ENCODE assay signal across 29 cellular contexts in the genomic region with DNA sequence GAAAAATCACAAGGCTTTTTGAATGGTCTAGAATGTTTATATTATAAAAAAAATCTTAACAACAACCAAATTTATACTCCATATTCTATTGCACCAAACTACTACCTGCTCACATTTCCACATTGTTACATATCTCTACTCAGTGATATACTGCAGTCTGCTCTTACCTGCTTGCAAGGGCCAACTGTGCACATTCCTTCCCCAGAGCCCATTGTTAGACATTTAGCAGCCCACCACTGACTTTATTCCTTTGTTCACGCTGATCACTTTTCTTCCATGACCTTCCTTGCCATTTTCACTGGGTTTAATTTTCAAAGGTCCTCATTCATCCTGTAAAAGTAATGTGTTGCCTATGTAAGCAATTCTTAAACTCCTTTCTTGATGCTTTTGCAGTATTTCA.
"Had no signal": no experiment of that assay in that cellular context is flagged by ENCODE, and none has a peak within 500 bp of the region (broad histone marks: within the 10 kb centered on the region; RNA-seq: fewer than 3 reads in every experiment).

No MANE protein-coding gene starts in this region.

- H3K36me3 ChIP-seq: ascending aorta, brain microvascular endothelial cell had no signal

- H3K27me3 ChIP-seq: ascending aorta, brain microvascular endothelial cell had no signal

- FAIRE-seq: bronchial epithelial cell, frontal cortex had no signal

- H3K4me1 Mint-ChIP-seq: activated CD4-positive, alpha-beta memory T cell treated with anti-CD3 and anti-CD28 coated beads, Interleukin-2, amount 10 ng/mL, durations not matched to agents 7 days and 5 days; activated CD4-positive, alpha-beta T cell treated with anti-CD3 and anti-CD28 coated beads, Interleukin-2, amount 10 ng/mL, durations not matched to agents 7 days and 5 days; activated naive CD4-positive, alpha-beta T cell treated with anti-CD3 and anti-CD28 coated beads, Interleukin-2, amount 10 ng/mL, durations not matched to agents 7 days and 5 days; activated naive CD8-positive, alpha-beta T cell treated with anti-CD3 and anti-CD28 coated beads, Interleukin-2, amount 10 ng/mL, durations not matched to agents 7 days and 5 days; central memory CD8-positive, alpha-beta T cell; T-helper 17 cell had no signal

- H3K9me3 Mint-ChIP-seq: activated CD4-positive, alpha-beta memory T cell treated with anti-CD3 and anti-CD28 coated beads, Interleukin-2, amount 10 ng/mL, durations not matched to agents 7 days and 5 days; activated CD4-positive, alpha-beta T cell treated with anti-CD3 and anti-CD28 coated beads, Interleukin-2, amount 10 ng/mL, durations not matched to agents 7 days and 5 days; activated naive CD4-positive, alpha-beta T cell treated with anti-CD3 and anti-CD28 coated beads, Interleukin-2, amount 10 ng/mL, durations not matched to agents 7 days and 5 days; activated naive CD8-positive, alpha-beta T cell treated with anti-CD3 and anti-CD28 coated beads, Interleukin-2, amount 10 ng/mL, durations not matched to agents 7 days and 5 days; activated T-cell treated with anti-CD3 and anti-CD28 coated beads, Interleukin-2, amount 50 U/mL, for 24 hours; dendritic cell treated with granulocyte-macrophage colony-stimulating factor and Interleukin-4, amounts not matched to agents 40 ng/mL and 50 ng/mL, for 4 days; endodermal cell; T-helper 2 cell treated with Interferon-gamma antibody and Interleukin-4, amounts not matched to agents 5 μg/mL and 100 μg/mL, for 36 hours had no signal

- ATAC-seq: activated naive CD4-positive, alpha-beta T cell treated with anti-CD3 and anti-CD28 coated beads, Interleukin-2, amount 50 U/mL, for 72 hours; activated T-cell treated with anti-CD3 and anti-CD28 coated beads, Interleukin-2, amount 50 U/mL, for 72 hours; esophagus mucosa; T-helper 17 cell had no signal

- H3K27ac Mint-ChIP-seq: activated CD4-positive, alpha-beta memory T cell treated with anti-CD3 and anti-CD28 coated beads, Interleukin-2, amount 10 ng/mL, durations not matched to agents 7 days and 5 days; activated CD4-positive, alpha-beta T cell treated with anti-CD3 and anti-CD28 coated beads, Interleukin-2, amount 10 ng/mL, durations not matched to agents 7 days and 5 days; activated naive CD4-positive, alpha-beta T cell treated with anti-CD3 and anti-CD28 coated beads, Interleukin-2, amount 10 ng/mL, durations not matched to agents 7 days and 5 days; activated naive CD4-positive, alpha-beta T cell treated with anti-CD3 and anti-CD28 coated beads, Interleukin-2, amount 50 U/mL, for 72 hours; activated naive CD8-positive, alpha-beta T cell treated with anti-CD3 and anti-CD28 coated beads, Interleukin-2, amount 10 ng/mL, durations not matched to agents 7 days and 5 days; activated T-cell treated with anti-CD3 and anti-CD28 coated beads, Interleukin-2, amount 50 U/mL, for 24 hours; activated T-cell treated with anti-CD3 and anti-CD28 coated beads, Interleukin-2, amount 50 U/mL, for 72 hours; dendritic cell treated with granulocyte-macrophage colony-stimulating factor and Interleukin-4, amounts not matched to agents 40 ng/mL and 50 ng/mL, for 4 days; T-helper 17 cell; T-helper 2 cell treated with Interferon-gamma antibody and Interleukin-4, amounts not matched to agents 5 μg/mL and 100 μg/mL, for 36 hours had no signal

- H3K4me3 Mint-ChIP-seq: activated CD4-positive, alpha-beta memory T cell treated with anti-CD3 and anti-CD28 coated beads, Interleukin-2, amount 10 ng/mL, durations not matched to agents 7 days and 5 days; activated CD4-positive, alpha-beta T cell treated with anti-CD3 and anti-CD28 coated beads, Interleukin-2, amount 10 ng/mL, durations not matched to agents 7 days and 5 days; activated naive CD4-positive, alpha-beta T cell treated with anti-CD3 and anti-CD28 coated beads, Interleukin-2, amount 10 ng/mL, durations not matched to agents 7 days and 5 days; activated naive CD8-positive, alpha-beta T cell treated with anti-CD3 and anti-CD28 coated beads, Interleukin-2, amount 10 ng/mL, durations not matched to agents 7 days and 5 days; activated T-cell treated with anti-CD3 and anti-CD28 coated beads, Interleukin-2, amount 50 U/mL, for 24 hours; activated T-cell treated with anti-CD3 and anti-CD28 coated beads, Interleukin-2, amount 50 U/mL, for 72 hours; central memory CD8-positive, alpha-beta T cell; dendritic cell treated with granulocyte-macrophage colony-stimulating factor and Interleukin-4, amounts not matched to agents 40 ng/mL and 50 ng/mL, for 4 days; endodermal cell; T-helper 17 cell; T-helper 2 cell treated with Interferon-gamma antibody and Interleukin-4, amounts not matched to agents 5 μg/mL and 100 μg/mL, for 36 hours had no signal

- H3K4me1 ChIP-seq: ascending aorta had no signal

- H3K27ac ChIP-seq: ascending aorta, brain microvascular endothelial cell, coronary artery, dorsolateral prefrontal cortex had no signal

- H3K36me3 Mint-ChIP-seq: activated naive CD4-positive, alpha-beta T cell treated with anti-CD3 and anti-CD28 coated beads, Interleukin-2, amount 10 ng/mL, durations not matched to agents 7 days and 5 days; activated naive CD4-positive, alpha-beta T cell treated with anti-CD3 and anti-CD28 coated beads, Interleukin-2, amount 50 U/mL, for 72 hours; activated naive CD8-positive, alpha-beta T cell treated with anti-CD3 and anti-CD28 coated beads, Interleukin-2, amount 10 ng/mL, durations not matched to agents 7 days and 5 days had no signal

- H3K4me3 ChIP-seq: ascending aorta, coronary artery, dorsolateral prefrontal cortex had no signal

- H3K9me3 ChIP-seq: ascending aorta had no signal

- H3K27me3 Mint-ChIP-seq: activated CD4-positive, alpha-beta memory T cell treated with anti-CD3 and anti-CD28 coated beads, Interleukin-2, amount 10 ng/mL, durations not matched to agents 7 days and 5 days; activated CD4-positive, alpha-beta T cell treated with anti-CD3 and anti-CD28 coated beads, Interleukin-2, amount 10 ng/mL, durations not matched to agents 7 days and 5 days; activated naive CD4-positive, alpha-beta T cell treated with anti-CD3 and anti-CD28 coated beads, Interleukin-2, amount 10 ng/mL, durations not matched to agents 7 days and 5 days; activated naive CD8-positive, alpha-beta T cell treated with anti-CD3 and anti-CD28 coated beads, Interleukin-2, amount 10 ng/mL, durations not matched to agents 7 days and 5 days; activated T-cell treated with anti-CD3 and anti-CD28 coated beads, Interleukin-2, amount 50 U/mL, for 24 hours; central memory CD8-positive, alpha-beta T cell; dendritic cell treated with granulocyte-macrophage colony-stimulating factor and Interleukin-4, amounts not matched to agents 40 ng/mL and 50 ng/mL, for 4 days; T-helper 17 cell had no signal

- DNase-seq: activated CD4-positive, alpha-beta memory T cell treated with anti-CD3 and anti-CD28 coated beads, Interleukin-2, amount 10 ng/mL, durations not matched to agents 7 days and 5 days; activated CD4-positive, alpha-beta T cell treated with anti-CD3 and anti-CD28 coated beads for 1 hour; activated CD4-positive, alpha-beta T cell treated with anti-CD3 and anti-CD28 coated beads for 4 hours; activated CD4-positive, alpha-beta T cell treated with anti-CD3 and anti-CD28 coated beads, Interleukin-2, amount 10 ng/mL, durations not matched to agents 7 days and 5 days; activated CD4-positive, alpha-beta T cell treated with anti-CD3 and anti-CD28 coated beads, Interleukin-2, amount 50 U/mL, for 4 hours; activated CD8-positive, alpha-beta memory T cell treated with anti-CD3 and anti-CD28 coated beads, Interleukin-2, amount 50 U/mL, for 48 hours; activated gamma-delta T cell; activated naive CD4-positive, alpha-beta T cell; activated naive CD4-positive, alpha-beta T cell treated with anti-CD3 and anti-CD28 coated beads, Interleukin-2, amount 10 ng/mL, durations not matched to agents 7 days and 5 days; activated naive CD8-positive, alpha-beta T cell treated with anti-CD3 and anti-CD28 coated beads, Interleukin-2, amount 10 ng/mL, durations not matched to agents 7 days and 5 days; activated T-cell treated with anti-CD3 and anti-CD28 coated beads for 4 hours; activated T-cell treated with anti-CD3 and anti-CD28 coated beads, Interleukin-2, amount 50 U/mL, for 24 hours; activated T-cell treated with anti-CD3 and anti-CD28 coated beads, Interleukin-2, amount 50 U/mL, for 72 hours; brain microvascular endothelial cell; dorsolateral prefrontal cortex; effector memory CD4-positive, alpha-beta T cell; endodermal cell; foreskin fibroblast; head of caudate nucleus; T-helper 17 cell had no signal
